ENCODE assay signal across 10 cellular contexts in genomic region chr6:80005406-80005805, GRCh38. TPM values are rescaled to one million over a fixed set of nuclear protein-coding genes. Genes with fewer than 3 reads are reported as not detected.
DNase-seq lines count a peak whose midpoint lies in the region; ATAC-seq and TF ChIP-seq lines count a peak whose summit lies in the region.
"Had no signal": no experiment of that assay in that cellular context is flagged by ENCODE, and none has a peak within 500 bp of the region (broad histone marks: within the 10 kb centered on the region; RNA-seq: fewer than 3 reads in every experiment).

No MANE protein-coding gene starts in this region.

- peak overlapping the region; percentile 73 for H3K9ac ChIP-seq in mesendoderm (ENCODE audit: low read length)

- peak overlapping the region; percentile 81 for H3K4me3 ChIP-seq in BJ (ENCODE audit: low read depth, low read length)
- peak overlapping the region; percentile 72 for H3K4me3 ChIP-seq in HL-60 (replicated peaks; ENCODE audit: insufficient read depth, low read length)
- H3K4me3 ChIP-seq in mesendoderm (ENCODE audit: low read length) = peak overlapping the region; percentile 63

- no peak overlapping the region for H2AK5ac ChIP-seq in mesendoderm (ENCODE audit: low read length)

- H3K36me3 Mint-ChIP-seq in activated naive CD8-positive, alpha-beta T cell treated with anti-CD3 and anti-CD28 coated beads, Interleukin-2, amount 50 U/mL, for 24 hours (ENCODE audit: low read depth) = peaks cover 32% of the 10 kb centered on the region

- no peaks in the 10 kb centered on the region for H3K27me3 Mint-ChIP-seq in activated naive CD8-positive, alpha-beta T cell treated with anti-CD3 and anti-CD28 coated beads, Interleukin-2, amount 50 U/mL, for 24 hours

- no peak overlapping the region for H4K5ac ChIP-seq in mesendoderm (ENCODE audit: low read length)

- no peak overlapping the region for H3K18ac ChIP-seq in mesendoderm (ENCODE audit: low read length)

- TF ChIP-seq CTCF in BJ (IDR thresholded peaks at IDR 0.05; ENCODE audit: insufficient read depth, low read depth, low read length) (no peak), HL-60 (IDR thresholded peaks at IDR 0.05; ENCODE audit: insufficient read depth, low read length) (no peak), GM10248 (IDR thresholded peaks at IDR 0.05; ENCODE audit: control extremely low read depth, extremely low read depth, low read depth, missing control alignments) (no peak)

- peaks cover 9% of the 10 kb centered on the region for H3K79me2 ChIP-seq in mesendoderm (ENCODE audit: control insufficient read depth, insufficient read depth, low read length)

- H3K27me3 ChIP-seq in BJ (ENCODE audit: control insufficient read depth, insufficient read depth, low read length) (no peaks in the 10 kb centered on the region), HL-60 (ENCODE audit: insufficient read depth, poor library complexity, severe bottlenecking) (no peaks in the 10 kb centered on the region), mesendoderm (ENCODE audit: insufficient read depth, low read length, poor library complexity) (no peaks in the 10 kb centered on the region)

- H3K23ac ChIP-seq in mesendoderm (ENCODE audit: low read length) = no peak overlapping the region

- H3K27ac Mint-ChIP-seq in activated naive CD8-positive, alpha-beta T cell treated with anti-CD3 and anti-CD28 coated beads, Interleukin-2, amount 50 U/mL, for 24 hours = peak overlapping the region; percentile 92

- peak overlapping the region; percentile 15 for H3K4me2 ChIP-seq in mesendoderm (ENCODE audit: low read length)

- CTCF ChIA-PET in BJ (lab: Yijun Ruan, JAX) = no interaction called here
- CTCF ChIA-PET in GM10248 (lab: Yijun Ruan, JAX) = interaction anchor here (0.8 kb wide), 1 partner anchor 56 kb away, joined by 3 read pairs; no protein-coding TSS in a partner anchor

- H4K8ac ChIP-seq in mesendoderm (ENCODE audit: low read depth, low read length) = no peak overlapping the region

- POLR2A ChIA-PET in BJ (lab: Charles Lee) = interaction anchor here (0.6 kb wide), 1 partner anchor 794 kb away, joined by 8 read pairs; no protein-coding TSS in a partner anchor
- POLR2A ChIA-PET in GM10248 (lab: Yijun Ruan, JAX) = no interaction called here

- H3K4me1 Mint-ChIP-seq in activated naive CD8-positive, alpha-beta T cell treated with anti-CD3 and anti-CD28 coated beads, Interleukin-2, amount 50 U/mL, for 24 hours = peaks cover 29% of the 10 kb centered on the region

- peaks cover 3% of the 10 kb centered on the region for H3K4me1 ChIP-seq in mesendoderm (ENCODE audit: control insufficient read depth, low read depth, low read length)

- no CpG with 5 or more reads among the region's 6 CpGs for WGBS in mesendoderm (ENCODE audit: extremely low coverage, insufficient coverage, low lambda C conversion rate)

- in situ Hi-C loops in G401 (cut with HindIII; ENCODE audit: low sequenced_read_pairs) = no loop called here

- no peak overlapping the region for H2BK5ac ChIP-seq in mesendoderm (ENCODE audit: low read length)

- no peak overlapping the region for H2BK15ac ChIP-seq in mesendoderm (replicated peaks; ENCODE audit: low read depth)

- no peak overlapping the region for H3K4ac ChIP-seq in mesendoderm (ENCODE audit: low read depth, low read length)

- no peaks in the 10 kb centered on the region for H3K9me3 Mint-ChIP-seq in activated naive CD8-positive, alpha-beta T cell treated with anti-CD3 and anti-CD28 coated beads, Interleukin-2, amount 50 U/mL, for 24 hours

- H3K79me1 ChIP-seq in mesendoderm (ENCODE audit: low read length) = no peaks in the 10 kb centered on the region

- ATAC-seq in activated naive CD8-positive, alpha-beta T cell treated with anti-CD3 and anti-CD28 coated beads, Interleukin-2, amount 50 U/mL, for 24 hours = no peak
- ATAC-seq in HG03135 (IDR thresholded peaks at IDR 0.05; ENCODE audit: unreplicated experiment) = no peak

- H3K27ac ChIP-seq in HL-60 (replicated peaks) (peak overlapping the region; percentile 90), mesendoderm (ENCODE audit: low read depth, low read length) (no peak overlapping the region)

- H3K56ac ChIP-seq in mesendoderm (ENCODE audit: low read length) = no peak overlapping the region

- H2BK120ac ChIP-seq in mesendoderm (ENCODE audit: low read depth, low read length) = no peak overlapping the region

- no peak for DNase-seq in BJ (ENCODE audit: low read depth)
- DNase-seq in HL-60 (ENCODE audit: low read depth in 1 of 2, low spot score in 1 of 2) = no peak
- DNase-seq in activated naive CD8-positive, alpha-beta T cell treated with anti-CD3 and anti-CD28 coated beads, Interleukin-2, amount 50 U/mL, for 24 hours = no peak
- no peak for DNase-seq in mesendoderm
- no peak for DNase-seq in G401 (ENCODE audit: low spot score)
- no peak for DNase-seq in NCI-H187 (lab: John Stamatoyannopoulos, UW)
- no peak for DNase-seq in GM10248 (ENCODE audit: extremely low spot score)
- DNase-seq: left cardiac atrium; stimulated activated CD4-positive, alpha-beta T cell treated with anti-CD3 and anti-CD28 coated beads, Interleukin-4, amount 100 ng/mL, for 4 hours had no signal

- H3K4me3 Mint-ChIP-seq in activated naive CD8-positive, alpha-beta T cell treated with anti-CD3 and anti-CD28 coated beads, Interleukin-2, amount 50 U/mL, for 24 hours = peak overlapping the region; percentile 95

- no peaks in the 10 kb centered on the region for H3K36me3 ChIP-seq in BJ (ENCODE audit: control insufficient read depth, insufficient read depth, low read length)
- H3K36me3 ChIP-seq in mesendoderm (ENCODE audit: control insufficient read depth, insufficient read depth, low read length) = no peaks in the 10 kb centered on the region

RNA-seq across cellular contexts. Expression of gene TTK, which starts 1.0 kb away (rescaled TPM):
- polyA plus RNA-seq in BJ (2011; rRNA removed) = 5.1 and 10.5 TPM in 2 replicates
- 4.8 and 5.3 TPM in 2 replicates for polyA minus RNA-seq in BJ (2011; rRNA and poly(A)+ RNA removed)
- 48.2 TPM for polyA plus RNA-seq in mesendoderm (2013, experiment 1 of 2)
- polyA plus RNA-seq in mesendoderm (2013, experiment 2 of 2) = 49.4 TPM
- total RNA-seq in G401 (2014; rRNA removed; shearing (Covaris generic)) = 37.9 and 62.7 TPM in 2 replicates

RNA-seq across cellular contexts. Expression of gene ELOVL4, which starts 58.1 kb away (rescaled TPM):
- 0.40 and 0.69 TPM in 2 replicates for polyA plus RNA-seq in BJ (2011; rRNA removed)
- polyA minus RNA-seq in BJ (2011; rRNA and poly(A)+ RNA removed) = 0.76 and 1.2 TPM in 2 replicates
- polyA plus RNA-seq in mesendoderm (2013, experiment 1 of 2) = 4.4 TPM
- 4.7 TPM for polyA plus RNA-seq in mesendoderm (2013, experiment 2 of 2)
- 27.6 and 34.2 TPM in 2 replicates for total RNA-seq in G401 (2014; rRNA removed; shearing (Covaris generic))
